In genomic region chr16:31125844-31126243, GRCh38 we compare ENCODE assay signal across 29 cellular contexts. TPM values are rescaled to one million over a fixed set of nuclear protein-coding genes. Genes with fewer than 3 reads are reported as not detected.
A peak's percentile ranks its signal among the peaks of the same experiment; 100 is the strongest.
DNase-seq lines count a peak whose midpoint lies in the region; ATAC-seq and TF ChIP-seq lines count a peak whose summit lies in the region.
"Had no signal": no experiment of that assay in that cellular context is flagged by ENCODE, and none has a peak within 500 bp of the region (broad histone marks: within the 10 kb centered on the region; RNA-seq: fewer than 3 reads in every experiment).

No MANE protein-coding gene starts in this region.

- no peak overlapping the region for H2AFZ ChIP-seq in GM23338

- H3K27ac Mint-ChIP-seq in GM23338 = peak overlapping the region; percentile 30; the same call in 1 of the 2 replicates
- peak overlapping the region; percentile 54 for H3K27ac Mint-ChIP-seq in activated T-helper 17 cell treated with anti-CD3 and anti-CD28 coated beads, Interleukin-2, amount 50 U/mL, for 72 hours
- peak overlapping the region; percentile 73 for H3K27ac Mint-ChIP-seq in nephron progenitor cell
- peak overlapping the region in 1 of 2 donors; percentile 39 for H3K27ac Mint-ChIP-seq in natural killer cell treated with Interleukin-12 subunit alpha and Interleukin-12 subunit beta and Interleukin-15 and Interleukin-18, amount 100 ng/mL, for 72 hours
- H3K27ac Mint-ChIP-seq: activated CD4-positive, alpha-beta T cell treated with anti-CD3 and anti-CD28 coated beads, Interleukin-2, amount 10 ng/mL, durations not matched to agents 24 days and 14 days; mesothelial cell of epicardium; T-helper 2 cell treated with Interferon-gamma antibody and Interleukin-4, amounts not matched to agents 5 μg/mL and 100 μg/mL, for 36 hours had no signal

- H3K27ac ChIP-seq in BLaER1 treated with 17β-estradiol and CSF1 and Interleukin-3, amounts not matched to agents 10 nM and 100 nM = peak overlapping the region in 6 of 11 experiments; percentile 6 to 37 (median 22); a peak in 7 of 22 replicates
- H3K27ac ChIP-seq in GM23338 (ENCODE audit: low read depth) = no peak overlapping the region
- H3K27ac ChIP-seq: esophagus muscularis mucosa, heart left ventricle, KMS-11 had no signal

- H3K4me2 ChIP-seq in BLaER1 treated with 17β-estradiol and CSF1 and Interleukin-3, amounts not matched to agents 10 nM and 100 nM = peak overlapping the region in 4 of 11 experiments; percentile 12 to 44 (median 32); a peak in 5 of 22 replicates
- H3K4me2 ChIP-seq in GM23338 = no peak overlapping the region
- H3K4me2 ChIP-seq: KMS-11 had no signal

- H3F3A ChIP-seq in GM23338 (replicated peaks; ENCODE audit: low read depth) = no peaks in the 10 kb centered on the region; the same call in 1 of the 2 replicates

- H3K4me1 Mint-ChIP-seq in GM23338 (peaks cover 10% of the 10 kb centered on the region), nephron progenitor cell (no peaks in the 10 kb centered on the region)
- peaks cover 7% of the 10 kb centered on the region for H3K4me1 Mint-ChIP-seq in activated T-helper 17 cell treated with anti-CD3 and anti-CD28 coated beads, Interleukin-2, amount 50 U/mL, for 72 hours
- H3K4me1 Mint-ChIP-seq in natural killer cell treated with Interleukin-12 subunit alpha and Interleukin-12 subunit beta and Interleukin-15 and Interleukin-18, amount 100 ng/mL, for 72 hours (ENCODE audit: low read depth in 2 of 2) = peaks cover 6 to 14% of the 10 kb centered on the region in 2 donors

- peaks cover 54 to 88% (median 73%) of the 10 kb centered on the region in 11 experiments for H3K36me3 ChIP-seq in BLaER1 treated with 17β-estradiol and CSF1 and Interleukin-3, amounts not matched to agents 10 nM and 100 nM
- H3K36me3 ChIP-seq in GM23338 (ENCODE audit: insufficient read depth) = peaks cover 23% of the 10 kb centered on the region

- H3K36me3 Mint-ChIP-seq in GM23338 (ENCODE audit: low read depth) (peaks cover 39% of the 10 kb centered on the region), nephron progenitor cell (ENCODE audit: low read depth) (peaks cover 24% of the 10 kb centered on the region)
- H3K36me3 Mint-ChIP-seq in activated T-helper 17 cell treated with anti-CD3 and anti-CD28 coated beads, Interleukin-2, amount 50 U/mL, for 72 hours (ENCODE audit: low read depth) = peaks cover 54% of the 10 kb centered on the region
- H3K36me3 Mint-ChIP-seq in natural killer cell treated with Interleukin-12 subunit alpha and Interleukin-12 subunit beta and Interleukin-15 and Interleukin-18, amount 100 ng/mL, for 72 hours = peaks cover under 1% of the 10 kb centered on the region

- no peaks in the 10 kb centered on the region for H3K27me3 ChIP-seq in BLaER1 treated with 17β-estradiol and CSF1 and Interleukin-3, amounts not matched to agents 10 nM and 100 nM
- no peaks in the 10 kb centered on the region for H3K27me3 ChIP-seq in GM23338 (ENCODE audit: insufficient read depth)
- H3K27me3 ChIP-seq: esophagus muscularis mucosa, heart left ventricle had no signal

- H3K27me3 Mint-ChIP-seq in GM23338 (ENCODE audit: insufficient read depth, low read depth, poor library complexity) (peaks cover 5% of the 10 kb centered on the region), nephron progenitor cell (ENCODE audit: low read depth, poor library complexity) (no peaks in the 10 kb centered on the region)
- H3K27me3 Mint-ChIP-seq in activated T-helper 17 cell treated with anti-CD3 and anti-CD28 coated beads, Interleukin-2, amount 50 U/mL, for 72 hours = no peaks in the 10 kb centered on the region
- no peaks in the 10 kb centered on the region for H3K27me3 Mint-ChIP-seq in natural killer cell treated with Interleukin-12 subunit alpha and Interleukin-12 subunit beta and Interleukin-15 and Interleukin-18, amount 100 ng/mL, for 72 hours
- H3K27me3 Mint-ChIP-seq: activated CD4-positive, alpha-beta T cell treated with anti-CD3 and anti-CD28 coated beads, Interleukin-2, amount 10 ng/mL, durations not matched to agents 24 days and 14 days had no signal

- no peak overlapping the region for H3K4me3 ChIP-seq in BLaER1 treated with 17β-estradiol and CSF1 and Interleukin-3, amounts not matched to agents 10 nM and 100 nM
- H3K4me3 ChIP-seq in GM23338 = no peak overlapping the region
- H3K4me3 ChIP-seq: esophagus muscularis mucosa, heart left ventricle had no signal

- H3K9me3 Mint-ChIP-seq in GM23338 = peaks cover 2% of the 10 kb centered on the region; the same call in 1 of the 3 replicates
- no peaks in the 10 kb centered on the region for H3K9me3 Mint-ChIP-seq in activated T-helper 17 cell treated with anti-CD3 and anti-CD28 coated beads, Interleukin-2, amount 50 U/mL, for 72 hours
- no peaks in the 10 kb centered on the region for H3K9me3 Mint-ChIP-seq in nephron progenitor cell
- H3K9me3 Mint-ChIP-seq in natural killer cell treated with Interleukin-12 subunit alpha and Interleukin-12 subunit beta and Interleukin-15 and Interleukin-18, amount 100 ng/mL, for 72 hours = no peaks in the 10 kb centered on the region
- H3K9me3 Mint-ChIP-seq: activated CD4-positive, alpha-beta T cell treated with anti-CD3 and anti-CD28 coated beads, Interleukin-2, amount 10 ng/mL, durations not matched to agents 24 days and 14 days; mesothelial cell of epicardium; T-helper 2 cell treated with Interferon-gamma antibody and Interleukin-4, amounts not matched to agents 5 μg/mL and 100 μg/mL, for 36 hours had no signal

- peak overlapping the region in 3 of 11 experiments; percentile 6 to 35 (median 32); a peak in 3 of 22 replicates for H3K9ac ChIP-seq in BLaER1 treated with 17β-estradiol and CSF1 and Interleukin-3, amounts not matched to agents 10 nM and 100 nM
- H3K9ac ChIP-seq: KMS-11 had no signal

- no peak for ATAC-seq in GM23338
- ATAC-seq in activated T-helper 17 cell treated with anti-CD3 and anti-CD28 coated beads, Interleukin-2, amount 50 U/mL, for 72 hours (replicated peaks) = no peak
- ATAC-seq in natural killer cell treated with Interleukin-12 subunit alpha and Interleukin-12 subunit beta and Interleukin-15 and Interleukin-18, amount 100 ng/mL, for 72 hours = no peak
- ATAC-seq in HG03196 (IDR thresholded peaks at IDR 0.05; ENCODE audit: unreplicated experiment) = no peak
- ATAC-seq: heart left ventricle had no signal

- DNase-seq in GM23338 (ENCODE audit: low spot score) = no peak
- DNase-seq in nephron progenitor cell = no peak
- no peak for DNase-seq in NCI-H1092 treated with DMSO at 0.1 percent for 48 hours (lab: John Stamatoyannopoulos, UW)
- no peak for DNase-seq in natural killer cell treated with Interleukin-12 subunit alpha and Interleukin-12 subunit beta and Interleukin-15 and Interleukin-18, amount 100 ng/mL, for 72 hours (ENCODE audit: low spot score)
- no peak for DNase-seq in foreskin melanocyte
- DNase-seq: activated CD4-positive, alpha-beta T cell treated with anti-CD3 and anti-CD28 coated beads, Interleukin-2, amount 10 ng/mL, durations not matched to agents 24 days and 14 days; activated CD8-positive, alpha-beta memory T cell treated with anti-CD3 and anti-CD28 coated beads for 24 hours; activated gamma-delta T cell treated with Interleukin-2 at 50 U/mL for 16 hours; activated T-cell treated with anti-CD3 and anti-CD28 coated beads, Interleukin-2, amount 50 U/mL, for 1 hour; C1 segment of cervical spinal cord; dermis blood vessel endothelial cell; DND-41; foreskin fibroblast; GOT3; heart left ventricle; NCI-H1436; NCI-H2081 treated with DMSO at 0.1 percent for 48 hours; Right ventricle myocardium superior; stimulated activated CD4-positive, alpha-beta T cell treated with anti-CD3 and anti-CD28 coated beads, Interleukin-4, amount 100 ng/mL, for 4 hours; substantia nigra; trophoblast cell had no signal

- H3K9me2 ChIP-seq in GM23338 (ENCODE audit: insufficient read depth) = no peaks in the 10 kb centered on the region

- no peak overlapping the region for H3K4me3 Mint-ChIP-seq in GM23338
- H3K4me3 Mint-ChIP-seq in activated T-helper 17 cell treated with anti-CD3 and anti-CD28 coated beads, Interleukin-2, amount 50 U/mL, for 72 hours = no peak overlapping the region
- H3K4me3 Mint-ChIP-seq in nephron progenitor cell = no peak overlapping the region
- H3K4me3 Mint-ChIP-seq in natural killer cell treated with Interleukin-12 subunit alpha and Interleukin-12 subunit beta and Interleukin-15 and Interleukin-18, amount 100 ng/mL, for 72 hours = no peak overlapping the region
- H3K4me3 Mint-ChIP-seq: activated CD4-positive, alpha-beta T cell treated with anti-CD3 and anti-CD28 coated beads, Interleukin-2, amount 10 ng/mL, durations not matched to agents 24 days and 14 days; mesothelial cell of epicardium; T-helper 2 cell treated with Interferon-gamma antibody and Interleukin-4, amounts not matched to agents 5 μg/mL and 100 μg/mL, for 36 hours had no signal

- TF ChIP-seq CTCF in GM23338 (conservative IDR thresholded peaks at IDR 0.05; ENCODE audit: low read depth in 2 of 2) (no peak), nephron progenitor cell (IDR thresholded peaks at IDR 0.05) (no peak)

- no peaks in the 10 kb centered on the region for H3K79me2 ChIP-seq in GM23338 (replicated peaks; ENCODE audit: insufficient read depth)

- no peaks in the 10 kb centered on the region; a peak in 1 of 22 replicates for H4K20me1 ChIP-seq in BLaER1 treated with 17β-estradiol and CSF1 and Interleukin-3, amounts not matched to agents 10 nM and 100 nM
- H4K20me1 ChIP-seq in GM23338 (replicated peaks; ENCODE audit: insufficient read depth) = no peaks in the 10 kb centered on the region; the same call in 1 of the 2 replicates

- H3K9me3 ChIP-seq in BLaER1 treated with 17β-estradiol and CSF1 and Interleukin-3, amounts not matched to agents 10 nM and 100 nM (replicated peaks in 1 of 11) = no peaks in the 10 kb centered on the region
- H3K9me3 ChIP-seq: esophagus muscularis mucosa, heart left ventricle had no signal

- peaks cover 36 to 61% (median 43%) of the 10 kb centered on the region in 10 experiments for H3K4me1 ChIP-seq in BLaER1 treated with 17β-estradiol and CSF1 and Interleukin-3, amounts not matched to agents 10 nM and 100 nM
- peaks cover 4% of the 10 kb centered on the region; the same call in 1 of the 2 replicates for H3K4me1 ChIP-seq in GM23338 (ENCODE audit: insufficient read depth)

RNA-seq across cellular contexts. Expression of gene KAT8, which starts 8.4 kb away (rescaled TPM):
- total RNA-seq in GM23338 (2014; rRNA removed; shearing (Covaris generic)) = 84.8 and 85.4 TPM in 2 replicates
- 47.6 and 50.9 TPM in 2 replicates for polyA plus RNA-seq in GM23338 (2016; fragmentation: Nextera tagmentation; extraction: Ambion mirVana)
- 10 to 100 TPM; 49.7 to 50.2 TPM for total RNA-seq in activated T-helper 17 cell treated with anti-CD3 and anti-CD28 coated beads, Interleukin-2, amount 50 U/mL, for 72 hours
- total RNA-seq in natural killer cell treated with Interleukin-12 subunit alpha and Interleukin-12 subunit beta and Interleukin-15 and Interleukin-18, amount 100 ng/mL, for 72 hours = 10 to 100 TPM; 39.5 to 67.3 TPM

RNA-seq across cellular contexts. Expression of gene PRSS8, which starts 9.7 kb away (rescaled TPM):
- 75.9 and 77.0 TPM in 2 replicates for total RNA-seq in GM23338 (2014; rRNA removed; shearing (Covaris generic))
- polyA plus RNA-seq in GM23338 (2016; fragmentation: Nextera tagmentation; extraction: Ambion mirVana) = 59.2 and 65.3 TPM in 2 replicates
- total RNA-seq in activated T-helper 17 cell treated with anti-CD3 and anti-CD28 coated beads, Interleukin-2, amount 50 U/mL, for 72 hours = not detected
- total RNA-seq in natural killer cell treated with Interleukin-12 subunit alpha and Interleukin-12 subunit beta and Interleukin-15 and Interleukin-18, amount 100 ng/mL, for 72 hours = not detected
- total RNA-seq: activated CD4-positive, alpha-beta T cell treated with anti-CD3 and anti-CD28 coated beads, Interleukin-2, amount 10 ng/mL, durations not matched to agents 24 days and 14 days; dermis blood vessel endothelial cell; pulmonary artery endothelial cell; Right ventricle myocardium superior had no signal

RNA-seq across cellular contexts. Expression of gene BCKDK, which starts 17.7 kb away (rescaled TPM):
- total RNA-seq in GM23338 (2014; rRNA removed; shearing (Covaris generic)) = 58.9 and 71.2 TPM in 2 replicates
- 35.9 and 36.1 TPM in 2 replicates for polyA plus RNA-seq in GM23338 (2016; fragmentation: Nextera tagmentation; extraction: Ambion mirVana)
- total RNA-seq in activated T-helper 17 cell treated with anti-CD3 and anti-CD28 coated beads, Interleukin-2, amount 50 U/mL, for 72 hours = 10 to 100 TPM; 48.6 to 98.3 TPM
- 10 to 100 TPM; 42.7 to 43.1 TPM for total RNA-seq in natural killer cell treated with Interleukin-12 subunit alpha and Interleukin-12 subunit beta and Interleukin-15 and Interleukin-18, amount 100 ng/mL, for 72 hours

RNA-seq across cellular contexts. Expression of gene PRSS36, which starts 24.0 kb away (rescaled TPM):
- 1.3 and 1.4 TPM in 2 replicates for total RNA-seq in GM23338 (2014; rRNA removed; shearing (Covaris generic))
- 0.91 and 1.4 TPM in 2 replicates for polyA plus RNA-seq in GM23338 (2016; fragmentation: Nextera tagmentation; extraction: Ambion mirVana)
- total RNA-seq in activated T-helper 17 cell treated with anti-CD3 and anti-CD28 coated beads, Interleukin-2, amount 50 U/mL, for 72 hours = 1 to 10 TPM; 1.1 TPM
- 1 to 10 TPM in 1 of 2 donors, not detected in 1; 1.5 TPM for total RNA-seq in natural killer cell treated with Interleukin-12 subunit alpha and Interleukin-12 subunit beta and Interleukin-15 and Interleukin-18, amount 100 ng/mL, for 72 hours
- total RNA-seq: dermis blood vessel endothelial cell had no signal

RNA-seq across cellular contexts. Expression of gene VKORC1, which starts 31.2 kb away (rescaled TPM):
- total RNA-seq in GM23338 (2014; rRNA removed; shearing (Covaris generic)) = 100 and 106 TPM in 2 replicates
- polyA plus RNA-seq in GM23338 (2016; fragmentation: Nextera tagmentation; extraction: Ambion mirVana) = 89.6 and 96.5 TPM in 2 replicates
- 100 to 1,000 TPM in 1 of 2 donors, 10 to 100 TPM in 1; 75.3 to 107 TPM for total RNA-seq in activated T-helper 17 cell treated with anti-CD3 and anti-CD28 coated beads, Interleukin-2, amount 50 U/mL, for 72 hours
- total RNA-seq in natural killer cell treated with Interleukin-12 subunit alpha and Interleukin-12 subunit beta and Interleukin-15 and Interleukin-18, amount 100 ng/mL, for 72 hours = 10 to 100 TPM; 65.2 to 84.6 TPM

Comparison
In these comparisons a context has a peak if more than half of its experiments do, and no peak if none do; other contexts are left out.
1. RNA of gene PRSS8, which starts 9.7 kb away (total RNA-seq): 75.9 to 77.0 TPM in GM23338; not detected in activated T-helper 17 cell treated with anti-CD3 and anti-CD28 coated beads, Interleukin-2, amount 50 U/mL, for 72 hours and not detected in natural killer cell treated with Interleukin-12 subunit alpha and Interleukin-12 subunit beta and Interleukin-15 and Interleukin-18, amount 100 ng/mL, for 72 hours; every median in the first group is over 10 times any median in the second.